30 cellular contexts compared by ENCODE assay signal in genomic region chr4:161813389-161813788, GRCh38.
"Had no signal": no experiment of that assay in that cellular context is flagged by ENCODE, and none has a peak within 500 bp of the region (broad histone marks: within the 10 kb centered on the region; RNA-seq: fewer than 3 reads in every experiment).

No MANE protein-coding gene starts in this region.

- H3K27me3 ChIP-seq: SJSA1 had no signal

- DNase-seq: Karpas-422, MM.1S, NCI-H1092, NCI-H1105, NCI-H1417 treated with DMSO at 0.1 percent for 48 hours, NCI-H1436 treated with DMSO at 0.1 percent for 48 hours, NCI-H1694 treated with DMSO at 0.1 percent for 48 hours, NCI-H187 treated with DMSO at 0.1 percent for 48 hours, NCI-H2029, NCI-H2081, NCI-H2107, NCI-H2171, NCI-H226, NCI-H446 treated with DMSO at 0.1 percent for 48 hours, NCI-H510A, NCI-H524, NCI-H526, NCI-H69, NCI-H748 treated with DMSO at 0.1 percent for 48 hours, NCI-H82, PC-9, Right ventricle myocardium superior, SHP77 treated with DMSO at 0.1 percent for 48 hours, SK-N-SH, SW 1271, T-helper 1 cell had no signal

- H3K36me3 ChIP-seq: SJSA1 had no signal

- H3K9me2 ChIP-seq: SK-N-SH had no signal

- H3K4me3 ChIP-seq: PC-9, SJSA1 had no signal

- ATAC-seq: Panc1 had no signal

- H2AFZ ChIP-seq: PC-9 had no signal

- H3K4me2 ChIP-seq: PC-9 had no signal

- H3K27ac ChIP-seq: PC-9, RWPE1, SJSA1 had no signal

- FAIRE-seq: RCC 7860 had no signal

- H3K9ac ChIP-seq: SK-N-SH had no signal

- H3K4me1 ChIP-seq: SJSA1 had no signal

- H3K9me3 ChIP-seq: SJSA1, SK-N-SH had no signal
